Comparison of ENCODE assay signal across 17 cellular contexts in the genomic region with DNA sequence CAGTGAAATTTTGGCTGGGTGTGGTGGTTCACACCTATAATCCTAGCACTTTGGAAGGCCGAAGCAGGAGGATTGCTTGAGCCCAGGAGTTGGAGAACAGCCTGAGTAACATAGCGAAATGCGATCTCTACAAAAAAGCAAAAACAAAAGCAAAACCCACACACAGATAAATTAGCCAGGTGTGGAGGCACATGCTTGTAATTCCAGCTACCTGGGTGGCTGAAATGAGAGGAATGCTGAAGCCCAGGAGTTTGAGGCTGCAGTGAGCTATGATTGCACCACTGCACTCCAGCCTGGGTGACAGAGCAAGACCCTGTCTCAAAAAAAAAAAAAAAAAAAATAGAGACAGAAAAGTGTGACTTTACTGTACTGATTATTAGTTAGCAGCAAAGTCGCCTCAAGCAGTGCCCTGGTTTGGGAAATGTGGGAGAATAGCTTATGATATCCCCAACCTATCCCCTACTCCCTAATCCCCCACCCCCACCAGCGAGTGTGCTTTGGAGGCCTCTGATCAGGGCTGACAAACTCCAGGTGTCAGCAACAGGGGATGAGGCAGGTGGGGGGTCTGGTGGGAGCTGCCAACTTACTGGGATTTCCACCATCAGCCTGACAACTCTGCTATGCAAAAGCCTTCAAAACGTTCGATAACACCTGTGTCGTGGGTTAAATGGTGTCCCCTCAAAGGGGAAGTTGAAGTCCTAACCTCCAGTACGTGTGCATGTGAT.
DNase-seq lines count a peak whose midpoint lies in the region; TF ChIP-seq lines count a peak whose summit lies in the region.
"Had no signal": no experiment of that assay in that cellular context is flagged by ENCODE, and none has a peak within 500 bp of the region (broad histone marks: within the 10 kb centered on the region; RNA-seq: fewer than 3 reads in every experiment).

No MANE protein-coding gene starts in this region.

- H3K4me1 Mint-ChIP-seq in H9: peaks cover 16 to 17% of the 10 kb centered on the region in 2 experiments
- H3K4me1 Mint-ChIP-seq in progenitor cell of endocrine pancreas (ENCODE audit: low read depth): peaks cover 24% of the 10 kb centered on the region

- no peak overlapping the region for H2BK120ac ChIP-seq in H9 (ENCODE audit: low read depth, low read length, poor library complexity, severe bottlenecking)

- no peak overlapping the region for H3T11ph ChIP-seq in H9 (ENCODE audit: low read length)

- H3K9ac ChIP-seq in H9 (ENCODE audit: extremely low read depth, insufficient read length, low read length): no peak overlapping the region
- H3K9ac ChIP-seq: GM23248 had no signal

- H3K9me2 ChIP-seq in OCI-LY7 (ENCODE audit: insufficient read depth, low read length): no peaks in the 10 kb centered on the region

- H3K9me3 ChIP-seq in H9 (ENCODE audit: control insufficient read depth, low read depth, low read length) (no peaks in the 10 kb centered on the region), OCI-LY7 (ENCODE audit: low read length) (no peaks in the 10 kb centered on the region), tibial artery (no peaks in the 10 kb centered on the region)

- no peak overlapping the region for H2BK15ac ChIP-seq in H9 (ENCODE audit: low read depth, low read length)

- no peak overlapping the region for H4K8ac ChIP-seq in H9 (replicated peaks; ENCODE audit: insufficient read length, low read depth, low read length)

- no peaks in the 10 kb centered on the region for H3K23me2 ChIP-seq in H9 (ENCODE audit: insufficient read length, low read depth, low read length, poor library complexity, severe bottlenecking)

- H3K9me3 Mint-ChIP-seq in H9 (peaks cover 6 to 9% of the 10 kb centered on the region in 2 experiments), progenitor cell of endocrine pancreas (ENCODE audit: low read depth) (peaks cover 5% of the 10 kb centered on the region)

- peaks cover 2% of the 10 kb centered on the region; the same call in 1 of the 2 replicates for H3K4me1 ChIP-seq in H9 (ENCODE audit: insufficient read depth, low read length)
- peaks cover 5% of the 10 kb centered on the region for H3K4me1 ChIP-seq in OCI-LY7 (ENCODE audit: insufficient read depth, low read length, poor library complexity, severe bottlenecking)
- H3K4me1 ChIP-seq in tibial artery: no peaks in the 10 kb centered on the region

- H3K36me3 ChIP-seq in OCI-LY7 (ENCODE audit: insufficient read depth, low read length): no peaks in the 10 kb centered on the region
- H3K36me3 ChIP-seq in tibial artery: no peaks in the 10 kb centered on the region

- H2AFZ ChIP-seq in H9 (ENCODE audit: low read length) (no peak overlapping the region), OCI-LY7 (ENCODE audit: low read length) (no peak overlapping the region)
- H2AFZ ChIP-seq: GM23248, PC-9 had no signal

- H3K4ac ChIP-seq in H9 (ENCODE audit: low read depth, low read length): no peak overlapping the region

- H3K4me3 Mint-ChIP-seq in H9 (no peak overlapping the region), progenitor cell of endocrine pancreas (ENCODE audit: low read depth) (no peak overlapping the region)
- H3K4me3 Mint-ChIP-seq: HFFc6 had no signal

- DNase-seq in H9 (no peak), OCI-LY7 (ENCODE audit: low spot score) (peak; percentile 15), islet precursor cell (peak; percentile 68), progenitor cell of endocrine pancreas (ENCODE audit: low spot score, unreplicated experiment) (no peak), NCI-H1105 treated with DMSO at 0.1 percent for 48 hours (lab: John Stamatoyannopoulos, UW) (no peak), NCI-H2227 (lab: John Stamatoyannopoulos, UW; ENCODE audit: unreplicated experiment) (no peak), tibial artery (no peak)
- DNase-seq: GF-D8, GM23248, HFFc6, Karpas-422, MM.1S, NCI-H1105, NCI-H1694 treated with DMSO at 0.1 percent for 48 hours, NCI-H774, PC-9 had no signal

- intact Hi-C loops in OCI-LY7 (cut with micrococcal nuclease; ENCODE audit: unreplicated experiment) (no loop called here), tibial artery (cut with DNase I; ENCODE audit: low total_unique reads) (no loop called here)

- H3K14ac ChIP-seq in H9 (ENCODE audit: insufficient read depth, low read length): no peak overlapping the region

- TF ChIP-seq CTCF in H9 (conservative IDR thresholded peaks at IDR 0.05) (no peak), OCI-LY7 (conservative IDR thresholded peaks at IDR 0.05; ENCODE audit: low read length) (no peak), progenitor cell of endocrine pancreas (IDR thresholded peaks at IDR 0.05; ENCODE audit: unreplicated experiment) (no peak), tibial artery (IDR thresholded peaks at IDR 0.05) (no peak)

- CTCF ChIA-PET in OCI-LY7 (lab: Charles Lee; ENCODE audit: unreplicated experiment): no interaction called here

- no peak overlapping the region for H3K23ac ChIP-seq in H9 (ENCODE audit: insufficient read length, low read depth, low read length)

- H3K27me3 ChIP-seq in H9 (ENCODE audit: insufficient read depth, low read length): no peaks in the 10 kb centered on the region
- H3K27me3 ChIP-seq in tibial artery: no peaks in the 10 kb centered on the region

- peak overlapping the region; percentile 2 for H2BK12ac ChIP-seq in H9 (ENCODE audit: insufficient read length, low read depth, low read length)

- H2BK20ac ChIP-seq in H9 (ENCODE audit: low read depth, low read length, poor library complexity, severe bottlenecking): no peak overlapping the region

- H3K27ac ChIP-seq in H9 (ENCODE audit: insufficient read length, low read depth, low read length) (no peak overlapping the region), OCI-LY7 (ENCODE audit: low read depth, low read length, poor library complexity, severe bottlenecking) (no peak overlapping the region), tibial artery (no peak overlapping the region)
- H3K27ac ChIP-seq: C4-2B, GM23248, PC-9 had no signal

- no CpG with 5 or more reads among the region's 9 CpGs for WGBS in H9 (ENCODE audit: extremely low coverage, insufficient read length, low lambda C conversion rate)

- H4K91ac ChIP-seq in H9 (ENCODE audit: insufficient read length, low read depth, low read length): no peak overlapping the region

- H3K27ac Mint-ChIP-seq in H9 (peak overlapping the region; percentile 28 to 92 (median 69); a peak in 4 of 7 replicates), progenitor cell of endocrine pancreas (peak overlapping the region; percentile 92)
- H3K27ac Mint-ChIP-seq: HFFc6 had no signal

- no peak overlapping the region for H2BK5ac ChIP-seq in H9 (ENCODE audit: insufficient read length, low read length)

- BruUV-seq in OCI-LY7 (replicated peaks; lab: Mats Ljungman, UMichigan): no TSS peak

- H3K4me2 ChIP-seq in H9 (ENCODE audit: insufficient read depth, insufficient read length, low read length): no peak overlapping the region
- no peak overlapping the region for H3K4me2 ChIP-seq in OCI-LY7 (ENCODE audit: low read length)
- H3K4me2 ChIP-seq: PC-9 had no signal

- H3K79me2 ChIP-seq in H9 (ENCODE audit: insufficient read depth, low read length): no peaks in the 10 kb centered on the region
- H3K79me2 ChIP-seq in OCI-LY7 (ENCODE audit: insufficient read depth, low read depth, low read length): no peaks in the 10 kb centered on the region

- H3K79me1 ChIP-seq in H9 (ENCODE audit: insufficient read depth, low read depth, low read length, poor library complexity, severe bottlenecking): no peaks in the 10 kb centered on the region

- H4K5ac ChIP-seq in H9 (ENCODE audit: insufficient read length, low read depth, low read length): no peak overlapping the region

- H2AK5ac ChIP-seq in H9 (ENCODE audit: insufficient read length, low read length): no peak overlapping the region

- POLR2A ChIA-PET in OCI-LY7 (lab: Charles Lee): no interaction called here

- H3K36me3 Mint-ChIP-seq in H9 (ENCODE audit: insufficient read depth in 1 of 3, low read depth in 3 of 3) (peaks cover 2 to 6% (median 4%) of the 10 kb centered on the region in 3 experiments; a peak in 5 of 7 replicates), progenitor cell of endocrine pancreas (ENCODE audit: insufficient read depth) (peaks cover 2% of the 10 kb centered on the region)

- no peak overlapping the region for H3K56ac ChIP-seq in H9 (ENCODE audit: insufficient read length, low read depth, low read length)

- H3K4me3 ChIP-seq in OCI-LY7 (ENCODE audit: low read depth, low read length, poor library complexity, severe bottlenecking) (no peak overlapping the region), tibial artery (no peak overlapping the region)
- H3K4me3 ChIP-seq: GM23248, PC-9 had no signal

- H3K27me3 Mint-ChIP-seq in H9 (ENCODE audit: low read depth) (peaks cover 1% of the 10 kb centered on the region), progenitor cell of endocrine pancreas (no peaks in the 10 kb centered on the region)

- no peak overlapping the region for H3K18ac ChIP-seq in H9 (ENCODE audit: insufficient read length, low read depth, low read length)

- H4K20me1 ChIP-seq in H9 (ENCODE audit: control insufficient read depth, insufficient read depth, insufficient read length): no peaks in the 10 kb centered on the region
- no peaks in the 10 kb centered on the region for H4K20me1 ChIP-seq in OCI-LY7 (ENCODE audit: insufficient read depth, low read length)

Comparison
In these comparisons a context has a peak if more than half of its experiments do, and no peak if none do; other contexts are left out.
1. DNase-seq: peak in OCI-LY7 (single experiment) and islet precursor cell (single experiment); none in H9 (single experiment), progenitor cell of endocrine pancreas (single experiment), NCI-H1105 treated with DMSO at 0.1 percent for 48 hours (single experiment), NCI-H2227 (single experiment) and tibial artery (0 of 2).